Comparison of ENCODE assay signal across 9 cellular contexts in the genomic region with DNA sequence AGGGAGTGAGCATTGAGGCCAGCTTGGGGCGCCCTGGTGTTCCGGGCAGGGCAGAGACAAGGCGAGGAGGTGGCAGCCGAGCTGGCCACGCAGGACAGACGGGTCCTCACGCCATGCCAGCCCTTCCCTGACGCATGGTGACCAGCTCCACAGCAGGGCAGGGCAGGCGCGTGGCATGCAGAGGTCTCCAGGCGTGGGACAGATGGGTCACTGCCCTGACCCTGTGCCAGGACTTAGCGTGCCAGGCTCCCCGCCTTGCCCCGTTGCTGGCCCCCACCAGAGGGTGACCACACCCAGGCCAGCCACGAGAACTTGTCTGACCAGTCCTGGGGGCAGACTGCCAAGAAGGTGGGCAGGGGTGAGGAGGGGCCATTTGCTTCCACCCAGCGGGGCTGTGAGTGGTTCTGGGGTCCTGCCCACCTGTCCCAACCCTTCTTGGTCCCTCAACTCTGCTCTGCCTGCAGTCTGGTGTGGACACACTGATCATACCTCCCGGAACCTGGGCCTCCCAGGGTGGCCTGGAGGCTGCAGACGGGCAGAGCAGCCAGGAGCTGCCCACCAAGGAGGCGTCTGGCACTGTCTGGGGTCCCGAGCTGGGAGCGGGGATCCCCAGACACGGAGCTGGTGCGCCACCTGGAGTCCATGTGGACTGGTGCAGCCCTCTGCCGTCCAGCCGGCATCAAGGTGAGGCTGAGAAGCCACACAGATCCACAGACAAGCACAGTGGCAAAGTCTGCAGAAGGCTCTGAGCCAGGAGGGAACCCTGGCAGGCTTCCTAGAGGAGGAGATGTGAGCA. TPM values are rescaled to one million over a fixed set of nuclear protein-coding genes. Genes with fewer than 3 reads are reported as not detected.
DNase-seq lines count a peak whose midpoint lies in the region; ATAC-seq, FAIRE-seq and TF ChIP-seq lines count a peak whose summit lies in the region.
"Had no signal": no experiment of that assay in that cellular context is flagged by ENCODE, and none has a peak within 500 bp of the region (broad histone marks: within the 10 kb centered on the region; RNA-seq: fewer than 3 reads in every experiment).

Gene RNF224 (plus strand): TSS at position 446 of the 796 bp plus-strand sequence. CDS start 834 bp downstream, outside the sequence.

- H3K27me3 Mint-ChIP-seq in central memory CD8-positive, alpha-beta T cell = peaks cover 9% of the 10 kb centered on the region

- H3K4me1 Mint-ChIP-seq in central memory CD8-positive, alpha-beta T cell = peaks cover 6% of the 10 kb centered on the region

- H3K4me1 ChIP-seq in left lung = peaks cover 12 to 41% of the 10 kb centered on the region in 2 donors

- H3K27ac ChIP-seq in 22Rv1 = peak within 1 kb of the TSS; percentile 97
- H3K27ac ChIP-seq in left lung = peak within 1 kb of the TSS; percentile 45 to 65

- TF ChIP-seq CTCF in 22Rv1 (IDR thresholded peaks at IDR 0.05) (peak; percentile 87), left lung (IDR thresholded peaks at IDR 0.05) (peak; percentile 73 to 91)

- peaks cover 0 to 61% of the 10 kb centered on the region in 2 donors for H3K27me3 ChIP-seq in left lung

- H3K9me3 Mint-ChIP-seq in central memory CD8-positive, alpha-beta T cell = no peaks in the 10 kb centered on the region

- no peaks in the 10 kb centered on the region for H3K36me3 ChIP-seq in left lung

- no peaks in the 10 kb centered on the region for H3K9me3 ChIP-seq in left lung

- no peak within 1 kb of the TSS for H3K4me3 ChIP-seq in left lung

- DNase-seq in GM12892 (ENCODE audit: insufficient read length) = peak; percentile 88
- peak; percentile 59 for DNase-seq in NCI-H2196 treated with DMSO at 0.1 percent for 48 hours (lab: John Stamatoyannopoulos, UW; ENCODE audit: unreplicated experiment)
- peak; percentile 67 to 74 for DNase-seq in activated CD4-positive, alpha-beta T cell treated with anti-CD3 and anti-CD28 coated beads for 24 hours (ENCODE audit: low read depth in 2 of 2)
- DNase-seq in central memory CD8-positive, alpha-beta T cell (ENCODE audit: low spot score in 2 of 2) = peak; percentile 71 to 76
- DNase-seq in left lung = peak; percentile 82 to 93
- peak; percentile 57 to 70 (median 64) for DNase-seq in stimulated activated CD4-positive, alpha-beta T cell treated with anti-CD3 and anti-CD28 coated beads, TNF-alpha, amount 100 ng/mL, for 1 hour (ENCODE audit: low read depth in 3 of 3, low spot score in 1 of 3)

- peak; percentile 98 for FAIRE-seq in GM12892 (lab: Jason Lieb, UNC)

- no peak for TF ChIP-seq POLR2A in GM12892 (IDR thresholded peaks at IDR 0.05; ENCODE audit: low read depth, low read length)

- no peak within 1 kb of the TSS for H3K27ac Mint-ChIP-seq in central memory CD8-positive, alpha-beta T cell (ENCODE audit: low read depth)

- H3K36me3 Mint-ChIP-seq in central memory CD8-positive, alpha-beta T cell (ENCODE audit: insufficient read depth) = peaks cover 6% of the 10 kb centered on the region

- intact Hi-C loops in left lung (cut with DNase I) = no loop called here

- peak; percentile 41 for ATAC-seq in central memory CD8-positive, alpha-beta T cell (replicated peaks; ENCODE audit: extremely low read depth, poor library complexity, severe bottlenecking)
- ATAC-seq in left lung = peak; percentile 70
- no peak for ATAC-seq in GM18873 (IDR thresholded peaks at IDR 0.05; ENCODE audit: low FRiP score, unreplicated experiment)

- no peak within 1 kb of the TSS for H3K4me3 Mint-ChIP-seq in central memory CD8-positive, alpha-beta T cell

RNA-seq across cellular contexts. Expression of gene RNF224, which starts in this region (rescaled TPM):
- not detected for polyA plus RNA-seq in GM12892 (2012; ENCODE audit: missing spikeins)
- under 1 TPM; 0.15 to 0.18 TPM for total RNA-seq in left lung
- total RNA-seq: subcutaneous adipose tissue had no signal

Comparison
In these comparisons a context has a peak if more than half of its experiments do, and no peak if none do; other contexts are left out.
1. Peak in DNase-seq, ATAC-seq and H3K27ac ChIP-seq in left lung; RNA of the gene not detected or under 1 TPM.